ENCODE assay signal across 8 cellular contexts in genomic region chr19:3361384-3362216, GRCh38. TPM values are rescaled to one million over a fixed set of nuclear protein-coding genes. Genes with fewer than 3 reads are reported as not detected.
DNase-seq lines count a peak whose midpoint lies in the region; ATAC-seq lines count a peak whose summit lies in the region.

No MANE protein-coding gene starts in this region.

- H3K27me3 Mint-ChIP-seq in activated CD4-positive, alpha-beta T cell treated with anti-CD3 and anti-CD28 coated beads, Interleukin-2, amount 10 ng/mL, durations not matched to agents 7 days and 5 days, result peaks cover 30% of the 10 kb centered on the region
- no peaks in the 10 kb centered on the region for H3K27me3 Mint-ChIP-seq in central memory CD8-positive, alpha-beta T cell

- POLR2A ChIA-PET in activated CD4-positive, alpha-beta T cell treated with anti-CD3 and anti-CD28 coated beads, Interleukin-2, amount 10 ng/mL, durations not matched to agents 7 days and 5 days (lab: Charles Lee), result no interaction called here

- peaks cover 8 to 49% of the 10 kb centered on the region in 2 donors for H3K4me1 ChIP-seq in muscle layer of duodenum (ENCODE audit: control insufficient read depth in 1 of 2, insufficient read depth in 2 of 2, low read length in 2 of 2)
- H3K4me1 ChIP-seq in urinary bladder (ENCODE audit: insufficient read depth), result no peaks in the 10 kb centered on the region

- H3K36me3 Mint-ChIP-seq in activated CD4-positive, alpha-beta T cell treated with anti-CD3 and anti-CD28 coated beads, Interleukin-2, amount 10 ng/mL, durations not matched to agents 7 days and 5 days (ENCODE audit: low read depth), result no peaks in the 10 kb centered on the region
- H3K36me3 Mint-ChIP-seq in central memory CD8-positive, alpha-beta T cell (ENCODE audit: insufficient read depth), result peaks cover 30% of the 10 kb centered on the region

- CTCF ChIA-PET in activated CD4-positive, alpha-beta T cell treated with anti-CD3 and anti-CD28 coated beads, Interleukin-2, amount 10 ng/mL, durations not matched to agents 7 days and 5 days (lab: Charles Lee), result no interaction called here

- no peaks in the 10 kb centered on the region for H3K9me3 ChIP-seq in muscle layer of duodenum (ENCODE audit: control insufficient read depth in 1 of 2, low read length in 2 of 2)

- no peak for DNase-seq in activated CD4-positive, alpha-beta T cell treated with anti-CD3 and anti-CD28 coated beads, Interleukin-2, amount 10 ng/mL, durations not matched to agents 7 days and 5 days
- no peak for DNase-seq in activated CD4-positive, alpha-beta T cell treated with anti-CD3 and anti-CD28 coated beads for 48 hours
- no peak for DNase-seq in central memory CD8-positive, alpha-beta T cell (ENCODE audit: low spot score in 2 of 2)
- DNase-seq in GDM1 (lab: John Stamatoyannopoulos, UW) (no peak), DMS53 treated with DMSO at 0.1 percent for 48 hours (lab: John Stamatoyannopoulos, UW; ENCODE audit: unreplicated experiment) (no peak)

- H3K27ac ChIP-seq in muscle layer of duodenum (ENCODE audit: low read length) (peak overlapping the region; percentile 12), urinary bladder (ENCODE audit: low read depth) (peak overlapping the region; percentile 84)

- H3K9me3 Mint-ChIP-seq in activated CD4-positive, alpha-beta T cell treated with anti-CD3 and anti-CD28 coated beads, Interleukin-2, amount 10 ng/mL, durations not matched to agents 7 days and 5 days, result no peaks in the 10 kb centered on the region
- H3K9me3 Mint-ChIP-seq in central memory CD8-positive, alpha-beta T cell, result no peaks in the 10 kb centered on the region

- H3K4me3 Mint-ChIP-seq in activated CD4-positive, alpha-beta T cell treated with anti-CD3 and anti-CD28 coated beads, Interleukin-2, amount 10 ng/mL, durations not matched to agents 7 days and 5 days, result peak overlapping the region; percentile 78
- peak overlapping the region; percentile 85 for H3K4me3 Mint-ChIP-seq in central memory CD8-positive, alpha-beta T cell

- H3K36me3 ChIP-seq in muscle layer of duodenum (ENCODE audit: control insufficient read depth in 1 of 2, insufficient read depth in 2 of 2, low read length in 2 of 2) (peaks cover 0 to under 1% of the 10 kb centered on the region in 2 donors), urinary bladder (ENCODE audit: insufficient read depth) (no peaks in the 10 kb centered on the region)

- no peak for ATAC-seq in central memory CD8-positive, alpha-beta T cell (replicated peaks; ENCODE audit: extremely low read depth, poor library complexity, severe bottlenecking)
- no peak for ATAC-seq in GM18873 (IDR thresholded peaks at IDR 0.05; ENCODE audit: low FRiP score, unreplicated experiment)

- H3K4me3 ChIP-seq in muscle layer of duodenum (ENCODE audit: low read depth in 1 of 2, low read length in 2 of 2) (peak overlapping the region; percentile 67 to 82), urinary bladder (ENCODE audit: low read depth, low read length) (peak overlapping the region; percentile 100)

- no peaks in the 10 kb centered on the region for H3K27me3 ChIP-seq in muscle layer of duodenum (ENCODE audit: low read depth, low read length)

- H3K4me1 Mint-ChIP-seq in activated CD4-positive, alpha-beta T cell treated with anti-CD3 and anti-CD28 coated beads, Interleukin-2, amount 10 ng/mL, durations not matched to agents 7 days and 5 days, result peaks cover 36% of the 10 kb centered on the region
- H3K4me1 Mint-ChIP-seq in central memory CD8-positive, alpha-beta T cell, result peaks cover 43% of the 10 kb centered on the region

- WGBS in urinary bladder, result 28% methylated on average over 27 of the region's 27 CpGs

- H3K27ac Mint-ChIP-seq in activated CD4-positive, alpha-beta T cell treated with anti-CD3 and anti-CD28 coated beads, Interleukin-2, amount 10 ng/mL, durations not matched to agents 7 days and 5 days, result no peak overlapping the region
- peak overlapping the region; percentile 4 for H3K27ac Mint-ChIP-seq in central memory CD8-positive, alpha-beta T cell (ENCODE audit: low read depth)

RNA-seq across cellular contexts. Expression of gene NFIC, which starts 4.8 kb away (rescaled TPM):
- 10 to 100 TPM; 14.2 TPM for total RNA-seq in activated CD4-positive, alpha-beta T cell treated with anti-CD3 and anti-CD28 coated beads, Interleukin-2, amount 10 ng/mL, durations not matched to agents 7 days and 5 days
- 26.4 TPM for total RNA-seq in urinary bladder
- polyA plus RNA-seq in urinary bladder, result 112 TPM
